1 cellular context compared by ENCODE assay signal in genomic region chr14:78605065-78605762, GRCh38.
TF ChIP-seq lines count a peak whose summit lies in the region.

No MANE protein-coding gene starts in this region.

TF ChIP-seq in neural cell, 6 proteins besides CTCF, POLR2A, EP300 and RAD21 (continued from another document):
- no peak for TF ChIP-seq EZH2 (IDR thresholded peaks at IDR 0.05; ENCODE audit: borderline replicate concordance, insufficient read depth, low read length, poor library complexity, severe bottlenecking)
- peak; percentile 11 for TF ChIP-seq POLR2AphosphoS5 (IDR thresholded peaks at IDR 0.05)
TF ChIP-seq in neural cell: peak in this region for 1.
